Comparison of ENCODE assay signal across 8 cellular contexts in the genomic region with DNA sequence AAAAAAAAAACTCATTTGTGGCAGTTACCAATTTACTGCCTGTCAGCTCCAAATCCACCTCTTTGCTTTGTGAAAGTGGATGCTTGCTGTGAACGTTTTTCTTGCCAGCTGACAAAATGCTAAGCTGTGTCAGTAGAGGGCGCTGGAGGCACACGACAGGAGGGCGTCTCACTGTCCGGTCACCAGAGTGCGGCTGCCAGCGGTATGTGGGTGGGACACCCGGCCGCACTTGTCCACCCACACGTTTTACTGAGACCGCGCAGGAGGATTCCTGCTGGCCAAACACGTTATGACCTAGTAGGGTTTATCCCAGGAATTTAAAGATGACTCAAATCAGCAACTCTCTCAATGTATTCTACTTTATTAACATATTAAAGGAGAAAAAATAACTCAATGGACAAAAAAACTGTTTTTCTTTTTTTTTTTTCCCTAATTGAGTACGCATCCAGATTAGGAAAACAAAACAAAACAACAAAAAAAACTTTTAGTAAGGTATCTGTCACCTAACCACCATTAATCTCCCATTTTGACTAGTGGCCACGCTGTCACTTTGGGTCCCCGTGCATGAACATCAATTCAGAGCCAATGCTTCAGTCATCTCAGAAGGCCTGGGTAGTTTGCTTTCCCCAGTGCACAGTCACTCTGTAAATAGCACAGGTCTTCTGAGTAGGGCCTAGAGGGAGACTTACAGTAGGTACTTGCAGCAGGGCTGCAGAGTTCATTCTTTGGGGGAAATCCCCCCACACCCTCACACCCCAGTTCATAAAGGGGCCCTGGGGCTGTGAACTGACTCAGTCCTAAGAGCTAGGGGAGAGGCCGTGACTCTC. TPM values are rescaled to one million over a fixed set of nuclear protein-coding genes. Genes with fewer than 3 reads are reported as not detected.
DNase-seq lines count a peak whose midpoint lies in the region; ATAC-seq and TF ChIP-seq lines count a peak whose summit lies in the region.

No MANE protein-coding gene starts in this region.

- H3K9me3 ChIP-seq in CD4-positive, CD25-positive, alpha-beta regulatory T cell (ENCODE audit: control insufficient read depth in 2 of 2, low read length in 2 of 2): no peaks in the 10 kb centered on the region
- no peaks in the 10 kb centered on the region for H3K9me3 ChIP-seq in liver (ENCODE audit: control insufficient read depth in 4 of 4, low read length in 3 of 4)

- no peak overlapping the region for H3K4me3 ChIP-seq in CD4-positive, CD25-positive, alpha-beta regulatory T cell (ENCODE audit: low read depth, low read length)
- H3K4me3 ChIP-seq in coronary artery (no peak overlapping the region), liver (ENCODE audit: low read depth in 1 of 3, low read length in 3 of 3) (no peak overlapping the region)

- no peaks in the 10 kb centered on the region for H3K36me3 ChIP-seq in CD4-positive, CD25-positive, alpha-beta regulatory T cell (ENCODE audit: control insufficient read depth, insufficient read depth, low read length)
- H3K36me3 ChIP-seq in liver (ENCODE audit: control insufficient read depth in 4 of 4, insufficient read depth in 3 of 4, low read depth in 1 of 4, low read length in 3 of 4): no peaks in the 10 kb centered on the region

- POLR2A ChIA-PET in activated CD4-positive, alpha-beta T cell treated with anti-CD3 and anti-CD28 coated beads, Interleukin-2, amount 10 ng/mL, durations not matched to agents 7 days and 5 days (lab: Charles Lee): no interaction called here

- peaks cover 7% of the 10 kb centered on the region for H3K4me1 ChIP-seq in CD4-positive, CD25-positive, alpha-beta regulatory T cell (ENCODE audit: control insufficient read depth, insufficient read depth, low read length, poor library complexity, severe bottlenecking)
- H3K4me1 ChIP-seq in liver (ENCODE audit: control insufficient read depth in 4 of 4, insufficient read depth in 4 of 4, low read length in 3 of 4): no peaks in the 10 kb centered on the region

- H3K4me3 Mint-ChIP-seq in CD4-positive, CD25-positive, alpha-beta regulatory T cell: peak overlapping the region in 3 of 4 donors; percentile 51 to 69 (median 63)
- no peak overlapping the region for H3K4me3 Mint-ChIP-seq in activated CD4-positive, alpha-beta T cell treated with anti-CD3 and anti-CD28 coated beads, Interleukin-2, amount 10 ng/mL, durations not matched to agents 7 days and 5 days

- no peaks in the 10 kb centered on the region for H3K27me3 Mint-ChIP-seq in CD4-positive, CD25-positive, alpha-beta regulatory T cell
- no peaks in the 10 kb centered on the region for H3K27me3 Mint-ChIP-seq in activated CD4-positive, alpha-beta T cell treated with anti-CD3 and anti-CD28 coated beads, Interleukin-2, amount 10 ng/mL, durations not matched to agents 7 days and 5 days

- peak; percentile 71 for TF ChIP-seq CTCF in coronary artery (IDR thresholded peaks at IDR 0.05)
- peak; percentile 92 for TF ChIP-seq CTCF in liver (IDR thresholded peaks at IDR 0.05; ENCODE audit: low read depth, low read length, missing input control)

- H3K9ac ChIP-seq in liver (ENCODE audit: low read depth in 1 of 2, low read length in 2 of 2): no peak overlapping the region

- no peak overlapping the region for H3K27ac ChIP-seq in CD4-positive, CD25-positive, alpha-beta regulatory T cell (ENCODE audit: insufficient read depth, low read length, poor library complexity, severe bottlenecking)
- H3K27ac ChIP-seq in coronary artery: peak overlapping the region in 1 of 2 donors; percentile 31
- H3K27ac ChIP-seq in liver (ENCODE audit: low read depth in 1 of 2, low read length in 2 of 2): no peak overlapping the region

- H3K27me3 ChIP-seq in CD4-positive, CD25-positive, alpha-beta regulatory T cell (ENCODE audit: control insufficient read depth, insufficient read depth, low read length): no peaks in the 10 kb centered on the region
- H3K27me3 ChIP-seq in liver (ENCODE audit: control insufficient read depth in 4 of 4, insufficient read depth in 4 of 4, low read length in 3 of 4): no peaks in the 10 kb centered on the region

- H3K27ac Mint-ChIP-seq in CD4-positive, CD25-positive, alpha-beta regulatory T cell: peak overlapping the region in 2 of 3 donors; percentile 64 to 73
- no peak overlapping the region for H3K27ac Mint-ChIP-seq in activated CD4-positive, alpha-beta T cell treated with anti-CD3 and anti-CD28 coated beads, Interleukin-2, amount 10 ng/mL, durations not matched to agents 7 days and 5 days

- H3K9me3 Mint-ChIP-seq in CD4-positive, CD25-positive, alpha-beta regulatory T cell: no peaks in the 10 kb centered on the region
- H3K9me3 Mint-ChIP-seq in activated CD4-positive, alpha-beta T cell treated with anti-CD3 and anti-CD28 coated beads, Interleukin-2, amount 10 ng/mL, durations not matched to agents 7 days and 5 days: no peaks in the 10 kb centered on the region

- H3K4me1 Mint-ChIP-seq in CD4-positive, CD25-positive, alpha-beta regulatory T cell: peaks cover 3 to 10% (median 6%) of the 10 kb centered on the region in 4 donors
- H3K4me1 Mint-ChIP-seq in activated CD4-positive, alpha-beta T cell treated with anti-CD3 and anti-CD28 coated beads, Interleukin-2, amount 10 ng/mL, durations not matched to agents 7 days and 5 days: peaks cover 7% of the 10 kb centered on the region

- peak; percentile 57 to 83 (median 70) for DNase-seq in CD4-positive, CD25-positive, alpha-beta regulatory T cell
- DNase-seq in NCI-H524 treated with DMSO at 0.1 percent for 48 hours (lab: John Stamatoyannopoulos, UW): peak; percentile 44
- peak; percentile 82 for DNase-seq in activated CD4-positive, alpha-beta T cell treated with anti-CD3 and anti-CD28 coated beads, Interleukin-2, amount 10 ng/mL, durations not matched to agents 7 days and 5 days
- peak; percentile 86 for DNase-seq in coronary artery (ENCODE audit: low spot score)
- peak; percentile 42 to 59 (median 59) for DNase-seq in stimulated activated CD4-positive, alpha-beta T cell treated with anti-CD3 and anti-CD28 coated beads, TNF-alpha, amount 100 ng/mL, for 4 hours (ENCODE audit: low read depth in 3 of 3)

- H3K36me3 Mint-ChIP-seq in CD4-positive, CD25-positive, alpha-beta regulatory T cell: peaks cover 3% of the 10 kb centered on the region
- no peaks in the 10 kb centered on the region for H3K36me3 Mint-ChIP-seq in activated CD4-positive, alpha-beta T cell treated with anti-CD3 and anti-CD28 coated beads, Interleukin-2, amount 10 ng/mL, durations not matched to agents 7 days and 5 days (ENCODE audit: low read depth)

- TF ChIP-seq RAD21 in liver (IDR thresholded peaks at IDR 0.05): peak; percentile 93 to 94

- WGBS in liver: 17% methylated on average over 17 of the region's 17 CpGs

- CTCF ChIA-PET in activated CD4-positive, alpha-beta T cell treated with anti-CD3 and anti-CD28 coated beads, Interleukin-2, amount 10 ng/mL, durations not matched to agents 7 days and 5 days (lab: Charles Lee): interaction anchor here (0.6 to 2.4 kb wide), 17 partner anchors 9 to 174 kb away, joined by 3 to 13 read pairs (median 4); a partner anchor contains a TSS

- ATAC-seq in CD4-positive, CD25-positive, alpha-beta regulatory T cell (ENCODE audit: low read depth in 2 of 2): peak; percentile 83 to 85
- ATAC-seq in GM19324 (IDR thresholded peaks at IDR 0.05; ENCODE audit: low FRiP score, unreplicated experiment) (peak; percentile 68), HG03432 (IDR thresholded peaks at IDR 0.05; ENCODE audit: unreplicated experiment) (peak; percentile 89)

TF ChIP-seq in liver, 16 proteins besides CTCF, POLR2A, EP300 and RAD21 (continues in another document):
- TF ChIP-seq HNF4A (conservative IDR thresholded peaks at IDR 0.05): no peak
- no peak for TF ChIP-seq GABPA (IDR thresholded peaks at IDR 0.05 in 1 of 2, conservative IDR thresholded peaks at IDR 0.05 in 1 of 2)
- TF ChIP-seq, protein P1, sequence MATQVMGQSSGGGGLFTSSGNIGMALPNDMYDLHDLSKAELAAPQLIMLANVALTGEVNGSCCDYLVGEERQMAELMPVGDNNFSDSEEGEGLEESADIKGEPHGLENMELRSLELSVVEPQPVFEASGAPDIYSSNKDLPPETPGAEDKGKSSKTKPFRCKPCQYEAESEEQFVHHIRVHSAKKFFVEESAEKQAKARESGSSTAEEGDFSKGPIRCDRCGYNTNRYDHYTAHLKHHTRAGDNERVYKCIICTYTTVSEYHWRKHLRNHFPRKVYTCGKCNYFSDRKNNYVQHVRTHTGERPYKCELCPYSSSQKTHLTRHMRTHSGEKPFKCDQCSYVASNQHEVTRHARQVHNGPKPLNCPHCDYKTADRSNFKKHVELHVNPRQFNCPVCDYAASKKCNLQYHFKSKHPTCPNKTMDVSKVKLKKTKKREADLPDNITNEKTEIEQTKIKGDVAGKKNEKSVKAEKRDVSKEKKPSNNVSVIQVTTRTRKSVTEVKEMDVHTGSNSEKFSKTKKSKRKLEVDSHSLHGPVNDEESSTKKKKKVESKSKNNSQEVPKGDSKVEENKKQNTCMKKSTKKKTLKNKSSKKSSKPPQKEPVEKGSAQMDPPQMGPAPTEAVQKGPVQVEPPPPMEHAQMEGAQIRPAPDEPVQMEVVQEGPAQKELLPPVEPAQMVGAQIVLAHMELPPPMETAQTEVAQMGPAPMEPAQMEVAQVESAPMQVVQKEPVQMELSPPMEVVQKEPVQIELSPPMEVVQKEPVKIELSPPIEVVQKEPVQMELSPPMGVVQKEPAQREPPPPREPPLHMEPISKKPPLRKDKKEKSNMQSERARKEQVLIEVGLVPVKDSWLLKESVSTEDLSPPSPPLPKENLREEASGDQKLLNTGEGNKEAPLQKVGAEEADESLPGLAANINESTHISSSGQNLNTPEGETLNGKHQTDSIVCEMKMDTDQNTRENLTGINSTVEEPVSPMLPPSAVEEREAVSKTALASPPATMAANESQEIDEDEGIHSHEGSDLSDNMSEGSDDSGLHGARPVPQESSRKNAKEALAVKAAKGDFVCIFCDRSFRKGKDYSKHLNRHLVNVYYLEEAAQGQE (IDR thresholded peaks at IDR 0.05): no peak
- TF ChIP-seq SP1 (IDR thresholded peaks at IDR 0.05): no peak
- TF ChIP-seq, protein P2, sequence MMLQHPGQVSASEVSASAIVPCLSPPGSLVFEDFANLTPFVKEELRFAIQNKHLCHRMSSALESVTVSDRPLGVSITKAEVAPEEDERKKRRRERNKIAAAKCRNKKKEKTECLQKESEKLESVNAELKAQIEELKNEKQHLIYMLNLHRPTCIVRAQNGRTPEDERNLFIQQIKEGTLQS (IDR thresholded peaks at IDR 0.05): no peak
- TF ChIP-seq RXRA (IDR thresholded peaks at IDR 0.05): peak in 1 of 2 donors; percentile 4

RNA-seq across cellular contexts. Expression of a gene that starts 43.8 kb away (rescaled TPM):
- 1,211 TPM for total RNA-seq in CD4-positive, CD25-positive, alpha-beta regulatory T cell
- polyA plus RNA-seq in CD4-positive, CD25-positive, alpha-beta regulatory T cell: 1,000 to 10,000 TPM; 1,609 to 2,226 (median 1,937) TPM
- 100 to 1,000 TPM; 926 to 993 TPM for total RNA-seq in activated CD4-positive, alpha-beta T cell treated with anti-CD3 and anti-CD28 coated beads, Interleukin-2, amount 10 ng/mL, durations not matched to agents 7 days and 5 days
- 100 to 1,000 TPM; 121 to 254 TPM for total RNA-seq in liver
- 100 to 1,000 TPM; 286 to 361 TPM for polyA plus RNA-seq in liver

RNA-seq across cellular contexts. Expression of a gene that starts 53.8 kb away (rescaled TPM):
- total RNA-seq in CD4-positive, CD25-positive, alpha-beta regulatory T cell: 2.5 TPM
- 1 to 10 TPM in 3 of 4 donors, under 1 TPM in 1; 0.57 to 2.3 (median 1.4) TPM for polyA plus RNA-seq in CD4-positive, CD25-positive, alpha-beta regulatory T cell
- 1 to 10 TPM; 2.7 to 3.1 TPM for total RNA-seq in activated CD4-positive, alpha-beta T cell treated with anti-CD3 and anti-CD28 coated beads, Interleukin-2, amount 10 ng/mL, durations not matched to agents 7 days and 5 days
- 1 to 10 TPM; 2.2 to 3.2 TPM for total RNA-seq in liver
- polyA plus RNA-seq in liver: 1 to 10 TPM in 1 of 2 donors, under 1 TPM in 1; 0.90 to 1.4 TPM
